ENCODE assay signal across 30 cellular contexts in genomic region chr10:5748394-5748803, GRCh38.
"Had no signal": no experiment of that assay in that cellular context is flagged by ENCODE, and none has a peak within 500 bp of the region (broad histone marks: within the 10 kb centered on the region; RNA-seq: fewer than 3 reads in every experiment).

No MANE protein-coding gene starts in this region.

- H3K36me3 ChIP-seq: ovary had no signal

- H3K9me3 Mint-ChIP-seq: activated CD4-positive, alpha-beta memory T cell treated with anti-CD3 and anti-CD28 coated beads, Interleukin-2, amount 10 ng/mL, durations not matched to agents 7 days and 5 days; activated CD4-positive, alpha-beta T cell treated with anti-CD3 and anti-CD28 coated beads, Interleukin-2, amount 10 ng/mL, durations not matched to agents 7 days and 5 days; immature natural killer cell; mesothelial cell of epicardium; naive B cell; stimulated activated naive CD8-positive, alpha-beta T cell treated with anti-CD3 and anti-CD28 coated beads, Interleukin-15, Interleukin-2, amounts not matched to agents 100 ng/mL and 50 ng/mL, for 24 hours had no signal

- ATAC-seq: activated CD8-positive, alpha-beta memory T cell treated with anti-CD3 and anti-CD28 coated beads, Interleukin-2, amount 10 ng/mL, durations not matched to agents 7 days and 5 days; heart left ventricle; left colon; sciatic nerve; T-helper 17 cell had no signal

- H3K27me3 Mint-ChIP-seq: activated CD4-positive, alpha-beta memory T cell treated with anti-CD3 and anti-CD28 coated beads, Interleukin-2, amount 10 ng/mL, durations not matched to agents 7 days and 5 days; activated CD4-positive, alpha-beta T cell treated with anti-CD3 and anti-CD28 coated beads, Interleukin-2, amount 10 ng/mL, durations not matched to agents 7 days and 5 days; activated CD8-positive, alpha-beta memory T cell treated with anti-CD3 and anti-CD28 coated beads, Interleukin-2, amount 10 ng/mL, durations not matched to agents 7 days and 5 days; activated naive CD8-positive, alpha-beta T cell; naive B cell; progenitor cell of endocrine pancreas; stimulated activated naive CD8-positive, alpha-beta T cell treated with anti-CD3 and anti-CD28 coated beads, Interleukin-15, Interleukin-2, amounts not matched to agents 100 ng/mL and 50 ng/mL, for 24 hours; T-helper 17 cell had no signal

- H3K9me3 ChIP-seq: heart left ventricle, ovary, thoracic aorta, vagina had no signal

- H3K4me3 ChIP-seq: heart left ventricle, ovary, skin epidermis, thoracic aorta, vagina had no signal

- H3K27ac ChIP-seq: heart left ventricle, ovary, skin epidermis, thoracic aorta, vagina had no signal

- DNase-seq: activated CD4-positive, alpha-beta memory T cell treated with anti-CD3 and anti-CD28 coated beads, Interleukin-2, amount 10 ng/mL, durations not matched to agents 7 days and 5 days; activated CD4-positive, alpha-beta T cell treated with anti-CD3 and anti-CD28 coated beads for 1 hour; activated CD4-positive, alpha-beta T cell treated with anti-CD3 and anti-CD28 coated beads, Interleukin-2, amount 10 ng/mL, durations not matched to agents 7 days and 5 days; activated CD8-positive, alpha-beta memory T cell treated with anti-CD3 and anti-CD28 coated beads, Interleukin-2, amount 10 ng/mL, durations not matched to agents 7 days and 5 days; activated effector memory CD4-positive, alpha-beta T cell treated with Interleukin-2 at 50 U/mL for 16 hours; activated naive CD4-positive, alpha-beta T cell treated with Interleukin-2 at 50 U/mL for 16 hours; anterior cingulate cortex; effector CD8-positive, alpha-beta T cell; foreskin fibroblast; heart left ventricle; hypothalamus; immature natural killer cell; kidney; left colon; mammary epithelial cell; naive B cell; ovary; stimulated activated CD4-positive, alpha-beta T cell treated with anti-CD3 and anti-CD28 coated beads, Interleukin-12 subunit alpha, Interleukin-12 subunit beta, amount 100 ng/mL, for 4 hours; stimulated activated CD4-positive, alpha-beta T cell treated with anti-CD3 and anti-CD28 coated beads, Interleukin-4, amount 100 ng/mL, for 1 hour; T-helper 17 cell; T1000; trophoblast cell had no signal

- H3K4me1 ChIP-seq: vagina had no signal

- H3K4me3 Mint-ChIP-seq: activated CD4-positive, alpha-beta memory T cell treated with anti-CD3 and anti-CD28 coated beads, Interleukin-2, amount 10 ng/mL, durations not matched to agents 7 days and 5 days; activated CD4-positive, alpha-beta T cell treated with anti-CD3 and anti-CD28 coated beads, Interleukin-2, amount 10 ng/mL, durations not matched to agents 7 days and 5 days; activated CD8-positive, alpha-beta memory T cell treated with anti-CD3 and anti-CD28 coated beads, Interleukin-2, amount 10 ng/mL, durations not matched to agents 7 days and 5 days; activated naive CD8-positive, alpha-beta T cell; immature natural killer cell; mesothelial cell of epicardium; naive B cell; stimulated activated naive CD8-positive, alpha-beta T cell treated with anti-CD3 and anti-CD28 coated beads, Interleukin-15, Interleukin-2, amounts not matched to agents 100 ng/mL and 50 ng/mL, for 24 hours; T-helper 17 cell had no signal

- H3K27me3 ChIP-seq: heart left ventricle, ovary, vagina had no signal

- H3K4me1 Mint-ChIP-seq: mesothelial cell of epicardium had no signal

- H3K27ac Mint-ChIP-seq: activated CD4-positive, alpha-beta memory T cell treated with anti-CD3 and anti-CD28 coated beads, Interleukin-2, amount 10 ng/mL, durations not matched to agents 7 days and 5 days; activated CD4-positive, alpha-beta T cell treated with anti-CD3 and anti-CD28 coated beads, Interleukin-2, amount 10 ng/mL, durations not matched to agents 7 days and 5 days; activated CD8-positive, alpha-beta memory T cell treated with anti-CD3 and anti-CD28 coated beads, Interleukin-2, amount 10 ng/mL, durations not matched to agents 7 days and 5 days; activated naive CD8-positive, alpha-beta T cell; mesothelial cell of epicardium; progenitor cell of endocrine pancreas; stimulated activated naive CD8-positive, alpha-beta T cell treated with anti-CD3 and anti-CD28 coated beads, Interleukin-15, Interleukin-2, amounts not matched to agents 100 ng/mL and 50 ng/mL, for 24 hours had no signal
